ENCODE assay signal across 4 cellular contexts in the genomic region with DNA sequence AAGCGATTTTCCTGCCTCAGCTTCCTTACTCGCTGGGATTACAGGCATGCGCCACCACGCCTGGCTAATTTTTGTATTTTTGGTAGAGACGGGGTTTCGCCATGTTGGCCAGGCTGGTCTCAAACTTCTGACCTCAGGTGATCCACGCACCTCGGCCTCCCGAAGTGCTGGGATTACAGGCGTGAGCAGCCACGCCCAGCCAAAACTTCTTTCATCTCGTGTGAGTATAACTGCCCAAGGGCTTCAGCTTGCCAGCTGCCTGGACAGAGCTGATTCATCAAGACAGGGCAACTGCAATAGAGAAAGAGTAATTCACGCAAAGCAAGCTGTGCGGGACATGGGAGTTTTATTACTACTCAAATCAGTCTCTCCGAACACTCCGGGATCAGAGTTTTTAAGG. TPM values are rescaled to one million over a fixed set of nuclear protein-coding genes. Genes with fewer than 3 reads are reported as not detected.
"Had no signal": no experiment of that assay in that cellular context is flagged by ENCODE, and none has a peak within 500 bp of the region (broad histone marks: within the 10 kb centered on the region; RNA-seq: fewer than 3 reads in every experiment).

No MANE protein-coding gene starts in this region.

RNA-seq across cellular contexts. Expression of a gene that starts 57.4 kb away (rescaled TPM):
- total RNA-seq: LHCN-M2, M059J, MCF 10A, NCI-H460 had no signal
